8 cellular contexts compared by ENCODE assay signal in the genomic region with DNA sequence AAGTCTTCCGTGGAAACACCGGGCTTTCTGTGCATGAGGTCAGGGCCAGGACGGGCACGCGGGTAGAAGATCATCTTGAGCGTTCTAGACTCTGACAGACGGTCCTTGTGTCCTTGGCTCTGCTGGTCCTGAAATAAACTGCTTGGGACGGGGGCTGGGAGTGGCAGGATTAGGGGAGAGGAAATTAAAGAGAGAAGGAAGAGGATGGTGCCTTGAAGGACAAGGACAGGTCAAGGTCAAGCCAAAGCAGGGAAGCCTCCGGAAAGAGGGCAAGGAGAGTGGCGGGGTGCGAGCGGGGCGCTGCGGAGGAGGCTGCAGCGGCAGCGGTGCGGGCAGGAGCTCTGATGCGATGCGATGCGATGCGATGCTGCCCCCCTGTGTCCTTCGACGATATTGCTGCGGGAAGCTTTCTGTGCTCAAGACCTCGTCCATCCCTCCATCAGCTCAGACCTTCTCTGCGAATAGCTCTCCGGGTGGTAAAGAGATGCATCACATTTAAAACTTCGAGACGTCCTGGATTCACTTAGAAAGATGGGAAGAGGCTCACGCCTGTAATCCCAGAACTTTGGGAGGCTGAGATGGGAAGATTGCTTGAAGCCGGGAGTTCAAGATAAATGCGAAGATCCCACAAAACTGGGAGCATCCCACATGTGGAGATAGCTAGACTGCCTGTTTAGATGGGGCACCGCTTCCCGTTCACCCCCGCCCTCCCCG.
DNase-seq lines count a peak whose midpoint lies in the region; ATAC-seq and TF ChIP-seq lines count a peak whose summit lies in the region.

No MANE protein-coding gene starts in this region.

- no peak overlapping the region for H3K4me3 ChIP-seq in adipocyte (ENCODE audit: low read length)
- no peak overlapping the region for H3K4me3 ChIP-seq in smooth muscle cell

- no peaks in the 10 kb centered on the region for H3K36me3 Mint-ChIP-seq in activated CD4-positive, alpha-beta T cell treated with anti-CD3 and anti-CD28 coated beads for 36 hours (ENCODE audit: low read depth)

- DNase-seq in activated CD4-positive, alpha-beta T cell treated with anti-CD3 and anti-CD28 coated beads for 36 hours, result peak; percentile 77
- DNase-seq in activated CD4-positive, alpha-beta T cell treated with anti-CD3 and anti-CD28 coated beads for 4 hours, result no peak
- DNase-seq in NCI-H526 treated with DMSO at 0.1 percent for 48 hours (lab: John Stamatoyannopoulos, UW) (peak; percentile 68), adipocyte (ENCODE audit: low read depth) (peak; percentile 82), hypothalamus (lab: John Stamatoyannopoulos, UW) (peak in 49 of 51 donors; percentile 11 to 91 (median 55)), smooth muscle cell (lab: John Stamatoyannopoulos, UW; ENCODE audit: unreplicated experiment) (peak; percentile 14)

- H3K4me3 Mint-ChIP-seq in activated CD4-positive, alpha-beta T cell treated with anti-CD3 and anti-CD28 coated beads for 36 hours, result no peak overlapping the region

- peak; percentile 59 for TF ChIP-seq CTCF in smooth muscle cell (IDR thresholded peaks at IDR 0.05; ENCODE audit: borderline replicate concordance, insufficient read depth, poor library complexity, severe bottlenecking)

- CTCF ChIA-PET in activated CD4-positive, alpha-beta T cell treated with anti-CD3 and anti-CD28 coated beads for 36 hours (lab: Charles Lee), result interaction anchor here (0.6 to 1.8 kb wide), 9 partner anchors 8 to 1755 kb away, joined by 3 to 12 read pairs (median 5); no protein-coding TSS in a partner anchor

- H2AFZ ChIP-seq in smooth muscle cell (ENCODE audit: low read depth), result no peak overlapping the region

- H3K9me3 ChIP-seq in adipocyte (ENCODE audit: control insufficient read depth, low read length) (no peaks in the 10 kb centered on the region), smooth muscle cell (replicated peaks; ENCODE audit: low read depth) (no peaks in the 10 kb centered on the region)

- POLR2A ChIA-PET in activated CD4-positive, alpha-beta T cell treated with anti-CD3 and anti-CD28 coated beads for 36 hours (lab: Charles Lee), result no interaction called here

- H3K4me1 Mint-ChIP-seq in activated CD4-positive, alpha-beta T cell treated with anti-CD3 and anti-CD28 coated beads for 36 hours, result no peaks in the 10 kb centered on the region

- no peaks in the 10 kb centered on the region for H3K9me3 Mint-ChIP-seq in activated CD4-positive, alpha-beta T cell treated with anti-CD3 and anti-CD28 coated beads for 36 hours (ENCODE audit: low read depth)

- H3K4me1 ChIP-seq in adipocyte (ENCODE audit: control insufficient read depth, insufficient read depth, low read length) (no peaks in the 10 kb centered on the region), smooth muscle cell (ENCODE audit: low read depth) (no peaks in the 10 kb centered on the region)

- no peak overlapping the region for H3K27ac Mint-ChIP-seq in activated CD4-positive, alpha-beta T cell treated with anti-CD3 and anti-CD28 coated beads for 36 hours

- peaks cover 28% of the 10 kb centered on the region for H3K27me3 ChIP-seq in adipocyte (replicated peaks; ENCODE audit: control insufficient read depth, insufficient read depth, low read length)
- peaks cover 42% of the 10 kb centered on the region for H3K27me3 ChIP-seq in smooth muscle cell (ENCODE audit: low read depth)

- peaks cover 6% of the 10 kb centered on the region for H3K27me3 Mint-ChIP-seq in activated CD4-positive, alpha-beta T cell treated with anti-CD3 and anti-CD28 coated beads for 36 hours

- peak; percentile 77 for ATAC-seq in activated CD4-positive, alpha-beta T cell treated with anti-CD3 and anti-CD28 coated beads for 36 hours
- ATAC-seq in HG03103 (IDR thresholded peaks at IDR 0.05; ENCODE audit: low read depth, unreplicated experiment), result peak; percentile 84
- no peak for ATAC-seq in HG02973 (IDR thresholded peaks at IDR 0.05; ENCODE audit: unreplicated experiment)

- WGBS in smooth muscle cell (ENCODE audit: low lambda C conversion rate), result 20% methylated on average over 35 of the region's 36 CpGs

- H3F3A ChIP-seq in smooth muscle cell (ENCODE audit: low read depth), result no peaks in the 10 kb centered on the region

- peak overlapping the region; percentile 37 for H3K4me2 ChIP-seq in smooth muscle cell

- H3K9ac ChIP-seq in adipocyte (ENCODE audit: low read length) (no peak overlapping the region), smooth muscle cell (ENCODE audit: low read depth) (no peak overlapping the region)

- no peaks in the 10 kb centered on the region for H3K79me2 ChIP-seq in smooth muscle cell (ENCODE audit: low read depth)

- no peaks in the 10 kb centered on the region for H4K20me1 ChIP-seq in smooth muscle cell (ENCODE audit: low read depth)

- no peak overlapping the region for H3K27ac ChIP-seq in smooth muscle cell (ENCODE audit: low read depth)

- intact Hi-C loops in activated CD4-positive, alpha-beta T cell treated with anti-CD3 and anti-CD28 coated beads for 36 hours (cut with DNase I, micrococcal nuclease), result loop anchor here (2.0 to 5.0 kb wide), 6 partner anchors 102 to 1372 kb away; no protein-coding TSS in a partner anchor

- no peaks in the 10 kb centered on the region for H3K36me3 ChIP-seq in adipocyte (ENCODE audit: control insufficient read depth, insufficient read depth, low read length, severe bottlenecking)
- no peaks in the 10 kb centered on the region for H3K36me3 ChIP-seq in smooth muscle cell (ENCODE audit: low read depth)

Comparison
In these comparisons a context has a peak if more than half of its experiments do, and no peak if none do; other contexts are left out.
1. DNase-seq: peak in activated CD4-positive, alpha-beta T cell treated with anti-CD3 and anti-CD28 coated beads for 36 hours (single experiment), NCI-H526 treated with DMSO at 0.1 percent for 48 hours (single experiment), adipocyte (single experiment), hypothalamus (49 of 51) and smooth muscle cell (single experiment); none in activated CD4-positive, alpha-beta T cell treated with anti-CD3 and anti-CD28 coated beads for 4 hours (0 of 2).